1 cellular context compared by ENCODE assay signal in the genomic region with DNA sequence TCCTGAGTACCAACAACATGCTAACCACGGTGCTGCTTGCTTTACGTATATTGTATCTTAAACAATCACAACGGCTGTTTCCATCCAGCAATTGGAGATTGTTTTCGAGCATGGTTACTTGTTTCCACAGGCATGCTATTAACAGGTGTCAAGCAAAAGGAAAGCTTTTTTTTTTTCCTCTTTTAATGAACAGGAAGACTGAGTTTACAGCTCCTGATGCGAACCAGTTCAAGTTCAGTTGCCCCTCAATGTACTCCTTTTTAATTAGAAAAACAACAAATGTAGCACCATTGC.
TF ChIP-seq lines count a peak whose summit lies in the region.

No MANE protein-coding gene starts in this region.

TF ChIP-seq in WTC11, 78 proteins besides CTCF, POLR2A, EP300 and RAD21:
- TF ChIP-seq ETV6 (CRISPR knock-in tag; IDR thresholded peaks at IDR 0.05), result 0 out of 2 replicates have a peak, but pooled peaks have one; percentile 24
- TF ChIP-seq, protein P1, sequence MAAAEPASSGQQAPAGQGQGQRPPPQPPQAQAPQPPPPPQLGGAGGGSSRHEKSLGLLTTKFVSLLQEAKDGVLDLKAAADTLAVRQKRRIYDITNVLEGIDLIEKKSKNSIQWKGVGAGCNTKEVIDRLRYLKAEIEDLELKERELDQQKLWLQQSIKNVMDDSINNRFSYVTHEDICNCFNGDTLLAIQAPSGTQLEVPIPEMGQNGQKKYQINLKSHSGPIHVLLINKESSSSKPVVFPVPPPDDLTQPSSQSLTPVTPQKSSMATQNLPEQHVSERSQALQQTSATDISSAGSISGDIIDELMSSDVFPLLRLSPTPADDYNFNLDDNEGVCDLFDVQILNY (CRISPR knock-in tag; IDR thresholded peaks at IDR 0.05), result no peak
